In the genomic region with DNA sequence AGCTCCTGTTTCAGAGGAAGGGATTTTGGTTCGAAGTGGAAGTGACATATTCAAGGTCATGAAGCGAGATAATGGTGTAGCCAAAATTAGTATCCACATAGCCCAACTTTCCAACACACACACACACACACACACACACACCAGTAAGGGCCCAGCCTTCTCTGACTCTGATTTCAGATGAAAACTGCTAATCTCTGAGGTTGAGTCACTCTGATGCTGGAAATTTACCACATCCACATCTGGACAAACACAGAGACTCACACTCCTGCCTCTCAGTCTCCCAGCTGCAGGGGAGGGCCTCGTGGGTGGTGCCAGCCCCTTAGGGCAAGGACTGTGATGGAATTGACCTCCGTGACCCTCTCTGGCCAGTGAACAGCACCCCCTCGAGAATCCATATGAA, we compare ENCODE assay signal across 14 cellular contexts. TPM values are rescaled to one million over a fixed set of nuclear protein-coding genes. Genes with fewer than 3 reads are reported as not detected.
DNase-seq lines count a peak whose midpoint lies in the region; ATAC-seq and TF ChIP-seq lines count a peak whose summit lies in the region.
"Had no signal": no experiment of that assay in that cellular context is flagged by ENCODE, and none has a peak within 500 bp of the region (broad histone marks: within the 10 kb centered on the region; RNA-seq: fewer than 3 reads in every experiment).

No MANE protein-coding gene starts in this region.

- no peaks in the 10 kb centered on the region for H3K4me1 ChIP-seq in tibial artery

- no peak for TF ChIP-seq CTCF in fibroblast of villous mesenchyme (IDR thresholded peaks at IDR 0.05; ENCODE audit: insufficient read depth, low read depth, low read length)
- TF ChIP-seq CTCF in nephron progenitor cell (IDR thresholded peaks at IDR 0.05) = no peak
- no peak for TF ChIP-seq CTCF in tibial artery (IDR thresholded peaks at IDR 0.05)

- no peaks in the 10 kb centered on the region for H3K36me3 Mint-ChIP-seq in nephron progenitor cell (ENCODE audit: low read depth)
- H3K36me3 Mint-ChIP-seq: naive thymus-derived CD4-positive, alpha-beta T cell had no signal

- H3K27ac Mint-ChIP-seq in nephron progenitor cell = no peak overlapping the region
- H3K27ac Mint-ChIP-seq: stimulated activated naive CD8-positive, alpha-beta T cell treated with anti-CD3 and anti-CD28 coated beads, Interleukin-15, Interleukin-2, amounts not matched to agents 100 ng/mL and 50 ng/mL, for 24 hours had no signal

- H3K27me3 ChIP-seq in tibial artery = no peaks in the 10 kb centered on the region

- H3K9me3 ChIP-seq in tibial artery = no peaks in the 10 kb centered on the region

- intact Hi-C loops in sciatic nerve (cut with DNase I) = no loop called here
- intact Hi-C loops in tibial artery (cut with DNase I; ENCODE audit: low total_unique reads) = no loop called here

- DNase-seq in GM04504 (ENCODE audit: low read depth) (peak; percentile 67), SW 1271 (lab: John Stamatoyannopoulos, UW) (peak; percentile 25 to 50), fibroblast of villous mesenchyme (ENCODE audit: low read depth) (peak; percentile 96), sciatic nerve (ENCODE audit: low spot score) (no peak), nephron progenitor cell (no peak), tibial artery (no peak)
- DNase-seq: activated CD4-positive, alpha-beta T cell treated with anti-CD3 and anti-CD28 coated beads for 4 hours; activated gamma-delta T cell; effector CD4-positive, alpha-beta T cell; naive thymus-derived CD4-positive, alpha-beta T cell; NCI-H446 had no signal

- H3K27me3 Mint-ChIP-seq in nephron progenitor cell (ENCODE audit: low read depth, poor library complexity) = peaks cover 11% of the 10 kb centered on the region

- no peak overlapping the region for H3K4me3 ChIP-seq in fibroblast of villous mesenchyme (ENCODE audit: low read depth, low read length)
- H3K4me3 ChIP-seq in tibial artery = no peak overlapping the region

- ATAC-seq in sciatic nerve (peak; percentile 20), HG02588 (IDR thresholded peaks at IDR 0.05; ENCODE audit: unreplicated experiment) (no peak), HG03378 (IDR thresholded peaks at IDR 0.05; ENCODE audit: unreplicated experiment) (no peak)
- ATAC-seq: naive thymus-derived CD4-positive, alpha-beta T cell had no signal

- no peak overlapping the region for H3K4me3 Mint-ChIP-seq in nephron progenitor cell
- H3K4me3 Mint-ChIP-seq: naive thymus-derived CD4-positive, alpha-beta T cell; stimulated activated naive CD8-positive, alpha-beta T cell treated with anti-CD3 and anti-CD28 coated beads, Interleukin-15, Interleukin-2, amounts not matched to agents 100 ng/mL and 50 ng/mL, for 24 hours had no signal

- H3K9me3 Mint-ChIP-seq in nephron progenitor cell = no peaks in the 10 kb centered on the region
- H3K9me3 Mint-ChIP-seq: stimulated activated naive CD8-positive, alpha-beta T cell treated with anti-CD3 and anti-CD28 coated beads, Interleukin-15, Interleukin-2, amounts not matched to agents 100 ng/mL and 50 ng/mL, for 24 hours had no signal

- no peaks in the 10 kb centered on the region for H3K36me3 ChIP-seq in tibial artery

- no peak overlapping the region for H3K27ac ChIP-seq in tibial artery

- H3K4me1 Mint-ChIP-seq in nephron progenitor cell = peaks cover 38% of the 10 kb centered on the region
- H3K4me1 Mint-ChIP-seq: naive thymus-derived CD4-positive, alpha-beta T cell had no signal

RNA-seq across cellular contexts. Expression of a gene that starts 29.0 kb away (rescaled TPM):
- 87.2 and 87.3 TPM in 2 replicates for total RNA-seq in fibroblast of villous mesenchyme
- 27.6 TPM for total RNA-seq in sciatic nerve

RNA-seq across cellular contexts. Expression of a gene that starts 42.6 kb away (rescaled TPM):
- under 0.01 TPM in 2 replicates for total RNA-seq in fibroblast of villous mesenchyme
- 0.53 TPM for total RNA-seq in sciatic nerve
- total RNA-seq: naive thymus-derived CD4-positive, alpha-beta T cell had no signal

RNA-seq across cellular contexts. Expression of a gene that starts 50.8 kb away (rescaled TPM):
- 7.4 and 9.5 TPM in 2 replicates for total RNA-seq in fibroblast of villous mesenchyme
- 0.31 TPM for total RNA-seq in sciatic nerve

Comparison
In these comparisons a context has a peak if more than half of its experiments do, and no peak if none do; other contexts are left out.
1. DNase-seq: peak in GM04504 (single experiment), SW 1271 (2 of 2) and fibroblast of villous mesenchyme (single experiment); none in sciatic nerve (single experiment), nephron progenitor cell (single experiment) and tibial artery (0 of 2).